Comparison of ENCODE assay signal across 10 cellular contexts in genomic region chr9:38048319-38048969, GRCh38. TPM values are rescaled to one million over a fixed set of nuclear protein-coding genes. Genes with fewer than 3 reads are reported as not detected.
DNase-seq lines count a peak whose midpoint lies in the region; ATAC-seq and TF ChIP-seq lines count a peak whose summit lies in the region.
"Had no signal": no experiment of that assay in that cellular context is flagged by ENCODE, and none has a peak within 500 bp of the region (broad histone marks: within the 10 kb centered on the region; RNA-seq: fewer than 3 reads in every experiment).

No MANE protein-coding gene starts in this region.

- WGBS in mesodermal cell (ENCODE audit: insufficient coverage in 2 of 2), 2 experiments = 93% methylated on average over 3 of the region's 4 CpGs; no CpG with 5 or more reads in 1 of the 2 experiments
- 58 to 59% methylated on average over 4 of the region's 4 CpGs for WGBS in tibial nerve, 2 donors

- H3K4me3 ChIP-seq in Peyer's patch (no peak overlapping the region), coronary artery (peak overlapping the region; percentile 46), mesodermal cell (ENCODE audit: extremely low read depth, insufficient read depth, low read length, poor library complexity, severe bottlenecking) (no peak overlapping the region), tibial nerve (no peak overlapping the region)
- H3K4me3 ChIP-seq: mucosa of descending colon had no signal

- no peaks in the 10 kb centered on the region for H3K27me3 ChIP-seq in Peyer's patch
- no peaks in the 10 kb centered on the region for H3K27me3 ChIP-seq in tibial nerve

- TF ChIP-seq CTCF in Peyer's patch (IDR thresholded peaks at IDR 0.05) = no peak
- TF ChIP-seq CTCF in coronary artery (IDR thresholded peaks at IDR 0.05) = no peak
- TF ChIP-seq CTCF in tibial nerve (IDR thresholded peaks at IDR 0.05) = no peak

- H3K36me3 ChIP-seq in Peyer's patch (no peaks in the 10 kb centered on the region), mesodermal cell (ENCODE audit: control insufficient read depth, insufficient read depth, low read length) (peaks cover 35% of the 10 kb centered on the region), tibial nerve (no peaks in the 10 kb centered on the region)

- ATAC-seq in GM19395 (IDR thresholded peaks at IDR 0.05; ENCODE audit: unreplicated experiment) (no peak), HG03460 (IDR thresholded peaks at IDR 0.05; ENCODE audit: unreplicated experiment) (no peak)

- peak overlapping the region in 3 of 4 donors; percentile 61 to 88 (median 84) for H3K27ac ChIP-seq in Peyer's patch
- H3K27ac ChIP-seq in coronary artery = peak overlapping the region; percentile 58 to 73
- H3K27ac ChIP-seq in mesodermal cell (ENCODE audit: low read depth, low read length, severe bottlenecking) = peak overlapping the region; percentile 99
- peak overlapping the region in 3 of 4 donors; percentile 38 to 63 (median 60) for H3K27ac ChIP-seq in tibial nerve
- H3K27ac ChIP-seq: WERI-Rb-1 had no signal

- TF ChIP-seq POLR2A in Peyer's patch (IDR thresholded peaks at IDR 0.05) (no peak), tibial nerve (IDR thresholded peaks at IDR 0.05) (no peak)

- DNase-seq in Peyer's patch = no peak
- DNase-seq in coronary artery (ENCODE audit: low spot score) = no peak
- no peak for DNase-seq in tibial nerve (ENCODE audit: low spot score in 2 of 2)
- DNase-seq in NCI-H1105 (lab: John Stamatoyannopoulos, UW) = no peak
- no peak for DNase-seq in NCI-H1436 treated with DMSO at 0.1 percent for 48 hours (lab: John Stamatoyannopoulos, UW)
- DNase-seq: WERI-Rb-1 had no signal

- TF ChIP-seq EP300 in tibial nerve (IDR thresholded peaks at IDR 0.05) = no peak

- H3K9me3 ChIP-seq in Peyer's patch = no peaks in the 10 kb centered on the region
- H3K9me3 ChIP-seq in mesodermal cell (ENCODE audit: control insufficient read depth, low read length) = no peaks in the 10 kb centered on the region
- no peaks in the 10 kb centered on the region for H3K9me3 ChIP-seq in tibial nerve
- H3K9me3 ChIP-seq: mucosa of descending colon had no signal

- H3K4me1 ChIP-seq in Peyer's patch (peaks cover 0 to 31% (median 0%) of the 10 kb centered on the region in 4 donors), mesodermal cell (ENCODE audit: control insufficient read depth, insufficient read depth, low read length, poor library complexity, severe bottlenecking) (peaks cover 60% of the 10 kb centered on the region), tibial nerve (peaks cover 0 to 22% (median 14%) of the 10 kb centered on the region in 4 donors)

RNA-seq across cellular contexts. Expression of gene SHB, which starts 20.6 kb away (rescaled TPM):
- total RNA-seq in Peyer's patch (10 to 100 TPM; 14.5 to 31.1 (median 25.6) TPM), tibial nerve (10 to 100 TPM in 2 of 4 donors, 1 to 10 TPM in 2; 6.3 to 15.9 (median 11.6) TPM)
- 16.0 TPM for polyA plus RNA-seq in mesodermal cell (2013, experiment 1 of 2)
- polyA plus RNA-seq in mesodermal cell (2013, experiment 2 of 2) = 15.2 TPM
